Comparison of ENCODE assay signal across 1 cellular context in the genomic region with DNA sequence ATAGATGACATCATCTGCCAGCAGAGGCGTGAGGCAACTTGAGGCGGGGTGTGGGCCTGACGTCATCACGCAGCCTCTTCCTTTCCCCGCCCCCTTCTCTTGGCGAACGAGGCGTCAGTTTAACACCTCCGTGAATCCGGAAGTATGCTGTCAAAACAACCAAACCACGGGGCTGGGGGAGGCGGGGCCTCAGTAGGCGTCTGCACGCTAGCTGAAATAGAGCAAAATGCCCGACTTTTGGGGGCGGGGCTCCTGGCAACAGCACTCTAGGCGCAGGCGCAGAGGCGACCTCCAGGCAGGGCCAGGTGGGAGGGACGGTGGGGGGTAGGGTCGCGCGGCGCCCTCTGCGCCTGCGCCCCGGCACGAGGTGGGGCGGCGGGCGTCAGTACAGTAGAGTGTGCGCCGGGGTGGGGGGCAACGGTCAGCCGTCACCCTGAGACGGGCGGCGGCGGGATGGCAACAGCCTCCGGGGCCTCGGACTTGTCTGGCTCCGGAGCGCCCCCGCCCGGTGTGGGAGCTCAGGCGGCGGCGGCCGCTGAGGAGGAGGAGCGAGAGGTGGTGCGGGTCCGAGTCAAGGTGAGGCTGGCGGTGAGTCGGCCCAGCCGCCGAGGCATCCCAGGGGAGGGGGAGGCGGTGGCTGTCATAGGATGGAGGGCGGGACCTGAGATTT.
A peak's percentile ranks its signal among the peaks of the same experiment; 100 is the strongest.
TF ChIP-seq lines count a peak whose summit lies in the region.

A gene with protein sequence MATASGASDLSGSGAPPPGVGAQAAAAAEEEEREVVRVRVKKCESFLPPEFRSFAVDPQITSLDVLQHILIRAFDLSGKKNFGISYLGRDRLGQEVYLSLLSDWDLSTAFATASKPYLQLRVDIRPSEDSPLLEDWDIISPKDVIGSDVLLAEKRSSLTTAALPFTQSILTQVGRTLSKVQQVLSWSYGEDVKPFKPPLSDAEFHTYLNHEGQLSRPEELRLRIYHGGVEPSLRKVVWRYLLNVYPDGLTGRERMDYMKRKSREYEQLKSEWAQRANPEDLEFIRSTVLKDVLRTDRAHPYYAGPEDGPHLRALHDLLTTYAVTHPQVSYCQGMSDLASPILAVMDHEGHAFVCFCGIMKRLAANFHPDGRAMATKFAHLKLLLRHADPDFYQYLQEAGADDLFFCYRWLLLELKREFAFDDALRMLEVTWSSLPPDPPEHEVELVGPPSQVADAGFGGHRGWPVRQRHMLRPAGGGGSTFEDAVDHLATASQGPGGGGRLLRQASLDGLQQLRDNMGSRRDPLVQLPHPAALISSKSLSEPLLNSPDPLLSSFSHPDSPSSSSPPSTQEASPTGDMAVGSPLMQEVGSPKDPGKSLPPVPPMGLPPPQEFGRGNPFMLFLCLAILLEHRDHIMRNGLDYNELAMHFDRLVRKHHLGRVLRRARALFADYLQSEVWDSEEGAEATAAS (plus strand): TSS at position 370 of the 670 bp plus-strand sequence. CDS start 84 bp downstream, at position 454.

TF ChIP-seq in K562, 482 proteins besides CTCF, POLR2A, EP300 and RAD21 (continued from another document and continues in another):
- TF ChIP-seq, protein P1, sequence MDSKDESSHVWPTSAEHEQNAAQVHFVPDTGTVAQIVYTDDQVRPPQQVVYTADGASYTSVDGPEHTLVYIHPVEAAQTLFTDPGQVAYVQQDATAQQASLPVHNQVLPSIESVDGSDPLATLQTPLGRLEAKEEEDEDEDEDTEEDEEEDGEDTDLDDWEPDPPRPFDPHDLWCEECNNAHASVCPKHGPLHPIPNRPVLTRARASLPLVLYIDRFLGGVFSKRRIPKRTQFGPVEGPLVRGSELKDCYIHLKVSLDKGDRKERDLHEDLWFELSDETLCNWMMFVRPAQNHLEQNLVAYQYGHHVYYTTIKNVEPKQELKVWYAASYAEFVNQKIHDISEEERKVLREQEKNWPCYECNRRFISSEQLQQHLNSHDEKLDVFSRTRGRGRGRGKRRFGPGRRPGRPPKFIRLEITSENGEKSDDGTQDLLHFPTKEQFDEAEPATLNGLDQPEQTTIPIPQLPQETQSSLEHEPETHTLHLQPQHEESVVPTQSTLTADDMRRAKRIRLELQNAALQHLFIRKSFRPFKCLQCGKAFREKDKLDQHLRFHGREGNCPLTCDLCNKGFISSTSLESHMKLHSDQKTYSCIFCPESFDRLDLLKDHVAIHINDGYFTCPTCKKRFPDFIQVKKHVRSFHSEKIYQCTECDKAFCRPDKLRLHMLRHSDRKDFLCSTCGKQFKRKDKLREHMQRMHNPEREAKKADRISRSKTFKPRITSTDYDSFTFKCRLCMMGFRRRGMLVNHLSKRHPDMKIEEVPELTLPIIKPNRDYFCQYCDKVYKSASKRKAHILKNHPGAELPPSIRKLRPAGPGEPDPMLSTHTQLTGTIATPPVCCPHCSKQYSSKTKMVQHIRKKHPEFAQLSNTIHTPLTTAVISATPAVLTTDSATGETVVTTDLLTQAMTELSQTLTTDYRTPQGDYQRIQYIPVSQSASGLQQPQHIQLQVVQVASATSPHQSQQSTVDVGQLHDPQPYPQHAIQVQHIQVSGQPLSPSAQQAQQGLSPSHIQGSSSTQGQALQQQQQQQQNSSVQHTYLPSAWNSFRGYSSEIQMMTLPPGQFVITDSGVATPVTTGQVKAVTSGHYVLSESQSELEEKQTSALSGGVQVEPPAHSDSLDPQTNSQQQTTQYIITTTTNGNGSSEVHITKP (IDR thresholded peaks at IDR 0.05; ENCODE audit: partially characterized antibody), result peak; percentile 25
- TF ChIP-seq, protein P2, sequence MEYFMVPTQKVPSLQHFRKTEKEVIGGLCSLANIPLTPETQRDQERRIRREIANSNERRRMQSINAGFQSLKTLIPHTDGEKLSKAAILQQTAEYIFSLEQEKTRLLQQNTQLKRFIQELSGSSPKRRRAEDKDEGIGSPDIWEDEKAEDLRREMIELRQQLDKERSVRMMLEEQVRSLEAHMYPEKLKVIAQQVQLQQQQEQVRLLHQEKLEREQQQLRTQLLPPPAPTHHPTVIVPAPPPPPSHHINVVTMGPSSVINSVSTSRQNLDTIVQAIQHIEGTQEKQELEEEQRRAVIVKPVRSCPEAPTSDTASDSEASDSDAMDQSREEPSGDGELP (CRISPR knock-in tag; IDR thresholded peaks at IDR 0.05; ENCODE audit: borderline replicate concordance), result peak; percentile 65; the same call in 1 of the 2 replicates
- TF ChIP-seq RNF2 (IDR thresholded peaks at IDR 0.05), result peak; percentile 23; the same call in 1 of the 2 replicates
- peak; percentile 87 for TF ChIP-seq FOXK2 (conservative IDR thresholded peaks at IDR 0.05 in 1 of 2, IDR thresholded peaks at IDR 0.05 in 1 of 2; ENCODE audit: low read depth in 2 of 2)
- TF ChIP-seq JUND (IDR thresholded peaks at IDR 0.05; ENCODE audit: borderline replicate concordance, low read depth, low read length), result peak; percentile 96
- peak; percentile 97; the same call in 2 of the 3 replicates for TF ChIP-seq JUND (tag; IDR thresholded peaks at IDR 0.05; ENCODE audit: borderline replicate concordance, low read depth, low read length)
- TF ChIP-seq POLR2G (IDR thresholded peaks at IDR 0.05; ENCODE audit: low read depth, low read length), result peak; percentile 81
- TF ChIP-seq TRIM28 (IDR thresholded peaks at IDR 0.05), result no peak
- peak; percentile 65 for TF ChIP-seq CTBP1 (IDR thresholded peaks at IDR 0.05; ENCODE audit: borderline replicate concordance)
- no peak for TF ChIP-seq RBBP5 (IDR thresholded peaks at IDR 0.05; ENCODE audit: borderline replicate concordance, insufficient read depth, low read length, poor library complexity, severe bottlenecking)
- peak; percentile 56 for TF ChIP-seq SMAD4 (CRISPR knock-in tag; conservative IDR thresholded peaks at IDR 0.05)
- TF ChIP-seq ATF1 (CRISPR knock-in tag; IDR thresholded peaks at IDR 0.05), result peak; percentile 63
- TF ChIP-seq ATF1 (tag; IDR thresholded peaks at IDR 0.05), result peak; percentile 99
- peak; percentile 59; the same call in 1 of the 2 replicates for TF ChIP-seq KLF13 (tag; IDR thresholded peaks at IDR 0.05; ENCODE audit: borderline replicate concordance, low read depth)
- peak; percentile 56; the same call in 1 of the 2 replicates for TF ChIP-seq ETV5 (CRISPR knock-in tag; IDR thresholded peaks at IDR 0.05; ENCODE audit: low read depth)
- TF ChIP-seq NCOA1 (IDR thresholded peaks at IDR 0.05; ENCODE audit: low read depth), result peak; percentile 91
- no peak for TF ChIP-seq ZNF140 (CRISPR knock-in tag; IDR thresholded peaks at IDR 0.05)
- no peak for TF ChIP-seq PHF20 (IDR thresholded peaks at IDR 0.05; ENCODE audit: partially characterized antibody)
- peak; percentile 68 for TF ChIP-seq BCOR (IDR thresholded peaks at IDR 0.05)
- TF ChIP-seq RB1 (IDR thresholded peaks at IDR 0.05; ENCODE audit: low read depth), result peak; percentile 77
- TF ChIP-seq PHF8 (IDR thresholded peaks at IDR 0.05; ENCODE audit: borderline replicate concordance, low read length), result peak; percentile 55; the same call in 1 of the 2 replicates
- TF ChIP-seq JUNB (CRISPR knock-in tag; conservative IDR thresholded peaks at IDR 0.05), result peak; percentile 98
- no peak for TF ChIP-seq E2F3 (CRISPR knock-in tag; IDR thresholded peaks at IDR 0.05)
- TF ChIP-seq CREM (IDR thresholded peaks at IDR 0.05; ENCODE audit: low read depth), result peak; percentile 97
- TF ChIP-seq, protein P3, sequence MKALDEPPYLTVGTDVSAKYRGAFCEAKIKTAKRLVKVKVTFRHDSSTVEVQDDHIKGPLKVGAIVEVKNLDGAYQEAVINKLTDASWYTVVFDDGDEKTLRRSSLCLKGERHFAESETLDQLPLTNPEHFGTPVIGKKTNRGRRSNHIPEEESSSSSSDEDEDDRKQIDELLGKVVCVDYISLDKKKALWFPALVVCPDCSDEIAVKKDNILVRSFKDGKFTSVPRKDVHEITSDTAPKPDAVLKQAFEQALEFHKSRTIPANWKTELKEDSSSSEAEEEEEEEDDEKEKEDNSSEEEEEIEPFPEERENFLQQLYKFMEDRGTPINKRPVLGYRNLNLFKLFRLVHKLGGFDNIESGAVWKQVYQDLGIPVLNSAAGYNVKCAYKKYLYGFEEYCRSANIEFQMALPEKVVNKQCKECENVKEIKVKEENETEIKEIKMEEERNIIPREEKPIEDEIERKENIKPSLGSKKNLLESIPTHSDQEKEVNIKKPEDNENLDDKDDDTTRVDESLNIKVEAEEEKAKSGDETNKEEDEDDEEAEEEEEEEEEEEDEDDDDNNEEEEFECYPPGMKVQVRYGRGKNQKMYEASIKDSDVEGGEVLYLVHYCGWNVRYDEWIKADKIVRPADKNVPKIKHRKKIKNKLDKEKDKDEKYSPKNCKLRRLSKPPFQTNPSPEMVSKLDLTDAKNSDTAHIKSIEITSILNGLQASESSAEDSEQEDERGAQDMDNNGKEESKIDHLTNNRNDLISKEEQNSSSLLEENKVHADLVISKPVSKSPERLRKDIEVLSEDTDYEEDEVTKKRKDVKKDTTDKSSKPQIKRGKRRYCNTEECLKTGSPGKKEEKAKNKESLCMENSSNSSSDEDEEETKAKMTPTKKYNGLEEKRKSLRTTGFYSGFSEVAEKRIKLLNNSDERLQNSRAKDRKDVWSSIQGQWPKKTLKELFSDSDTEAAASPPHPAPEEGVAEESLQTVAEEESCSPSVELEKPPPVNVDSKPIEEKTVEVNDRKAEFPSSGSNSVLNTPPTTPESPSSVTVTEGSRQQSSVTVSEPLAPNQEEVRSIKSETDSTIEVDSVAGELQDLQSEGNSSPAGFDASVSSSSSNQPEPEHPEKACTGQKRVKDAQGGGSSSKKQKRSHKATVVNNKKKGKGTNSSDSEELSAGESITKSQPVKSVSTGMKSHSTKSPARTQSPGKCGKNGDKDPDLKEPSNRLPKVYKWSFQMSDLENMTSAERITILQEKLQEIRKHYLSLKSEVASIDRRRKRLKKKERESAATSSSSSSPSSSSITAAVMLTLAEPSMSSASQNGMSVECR (CRISPR knock-in tag; IDR thresholded peaks at IDR 0.05), result peak; percentile 60; the same call in 1 of the 2 replicates
- TF ChIP-seq, protein P4, sequence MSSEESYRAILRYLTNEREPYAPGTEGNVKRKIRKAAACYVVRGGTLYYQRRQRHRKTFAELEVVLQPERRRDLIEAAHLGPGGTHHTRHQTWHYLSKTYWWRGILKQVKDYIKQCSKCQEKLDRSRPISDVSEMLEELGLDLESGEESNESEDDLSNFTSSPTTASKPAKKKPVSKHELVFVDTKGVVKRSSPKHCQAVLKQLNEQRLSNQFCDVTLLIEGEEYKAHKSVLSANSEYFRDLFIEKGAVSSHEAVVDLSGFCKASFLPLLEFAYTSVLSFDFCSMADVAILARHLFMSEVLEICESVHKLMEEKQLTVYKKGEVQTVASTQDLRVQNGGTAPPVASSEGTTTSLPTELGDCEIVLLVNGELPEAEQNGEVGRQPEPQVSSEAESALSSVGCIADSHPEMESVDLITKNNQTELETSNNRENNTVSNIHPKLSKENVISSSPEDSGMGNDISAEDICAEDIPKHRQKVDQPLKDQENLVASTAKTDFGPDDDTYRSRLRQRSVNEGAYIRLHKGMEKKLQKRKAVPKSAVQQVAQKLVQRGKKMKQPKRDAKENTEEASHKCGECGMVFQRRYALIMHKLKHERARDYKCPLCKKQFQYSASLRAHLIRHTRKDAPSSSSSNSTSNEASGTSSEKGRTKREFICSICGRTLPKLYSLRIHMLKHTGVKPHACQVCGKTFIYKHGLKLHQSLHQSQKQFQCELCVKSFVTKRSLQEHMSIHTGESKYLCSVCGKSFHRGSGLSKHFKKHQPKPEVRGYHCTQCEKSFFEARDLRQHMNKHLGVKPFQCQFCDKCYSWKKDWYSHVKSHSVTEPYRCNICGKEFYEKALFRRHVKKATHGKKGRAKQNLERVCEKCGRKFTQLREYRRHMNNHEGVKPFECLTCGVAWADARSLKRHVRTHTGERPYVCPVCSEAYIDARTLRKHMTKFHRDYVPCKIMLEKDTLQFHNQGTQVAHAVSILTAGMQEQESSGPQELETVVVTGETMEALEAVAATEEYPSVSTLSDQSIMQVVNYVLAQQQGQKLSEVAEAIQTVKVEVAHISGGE (CRISPR knock-in tag; IDR thresholded peaks at IDR 0.05), result 0 out of 6 replicates have a peak, but pooled peaks of 1 of the 3 experiments have one; percentile 44
- TF ChIP-seq, protein P5, sequence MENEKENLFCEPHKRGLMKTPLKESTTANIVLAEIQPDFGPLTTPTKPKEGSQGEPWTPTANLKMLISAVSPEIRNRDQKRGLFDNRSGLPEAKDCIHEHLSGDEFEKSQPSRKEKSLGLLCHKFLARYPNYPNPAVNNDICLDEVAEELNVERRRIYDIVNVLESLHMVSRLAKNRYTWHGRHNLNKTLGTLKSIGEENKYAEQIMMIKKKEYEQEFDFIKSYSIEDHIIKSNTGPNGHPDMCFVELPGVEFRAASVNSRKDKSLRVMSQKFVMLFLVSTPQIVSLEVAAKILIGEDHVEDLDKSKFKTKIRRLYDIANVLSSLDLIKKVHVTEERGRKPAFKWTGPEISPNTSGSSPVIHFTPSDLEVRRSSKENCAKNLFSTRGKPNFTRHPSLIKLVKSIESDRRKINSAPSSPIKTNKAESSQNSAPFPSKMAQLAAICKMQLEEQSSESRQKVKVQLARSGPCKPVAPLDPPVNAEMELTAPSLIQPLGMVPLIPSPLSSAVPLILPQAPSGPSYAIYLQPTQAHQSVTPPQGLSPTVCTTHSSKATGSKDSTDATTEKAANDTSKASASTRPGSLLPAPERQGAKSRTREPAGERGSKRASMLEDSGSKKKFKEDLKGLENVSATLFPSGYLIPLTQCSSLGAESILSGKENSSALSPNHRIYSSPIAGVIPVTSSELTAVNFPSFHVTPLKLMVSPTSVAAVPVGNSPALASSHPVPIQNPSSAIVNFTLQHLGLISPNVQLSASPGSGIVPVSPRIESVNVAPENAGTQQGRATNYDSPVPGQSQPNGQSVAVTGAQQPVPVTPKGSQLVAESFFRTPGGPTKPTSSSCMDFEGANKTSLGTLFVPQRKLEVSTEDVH (IDR thresholded peaks at IDR 0.05; ENCODE audit: low read depth, partially characterized antibody), result peak; percentile 37
- peak; percentile 97 for TF ChIP-seq CREB1 (IDR thresholded peaks at IDR 0.05)
- TF ChIP-seq CREB1 (CRISPR knock-in tag; IDR thresholded peaks at IDR 0.05), result peak; percentile 92
- TF ChIP-seq ZFP36 (IDR thresholded peaks at IDR 0.05; ENCODE audit: low read depth, low read length, partially characterized antibody), result no peak
- TF ChIP-seq EGR1 (conservative IDR thresholded peaks at IDR 0.05), result peak; percentile 53
- TF ChIP-seq ZBTB8A (IDR thresholded peaks at IDR 0.05; ENCODE audit: partially characterized antibody), result no peak
- no peak for TF ChIP-seq PPARD (CRISPR knock-in tag; IDR thresholded peaks at IDR 0.05)
- TF ChIP-seq NRF1 (conservative IDR thresholded peaks at IDR 0.05 in 1 of 2, IDR thresholded peaks at IDR 0.05 in 1 of 2), result peak; percentile 97
- TF ChIP-seq, protein P6, sequence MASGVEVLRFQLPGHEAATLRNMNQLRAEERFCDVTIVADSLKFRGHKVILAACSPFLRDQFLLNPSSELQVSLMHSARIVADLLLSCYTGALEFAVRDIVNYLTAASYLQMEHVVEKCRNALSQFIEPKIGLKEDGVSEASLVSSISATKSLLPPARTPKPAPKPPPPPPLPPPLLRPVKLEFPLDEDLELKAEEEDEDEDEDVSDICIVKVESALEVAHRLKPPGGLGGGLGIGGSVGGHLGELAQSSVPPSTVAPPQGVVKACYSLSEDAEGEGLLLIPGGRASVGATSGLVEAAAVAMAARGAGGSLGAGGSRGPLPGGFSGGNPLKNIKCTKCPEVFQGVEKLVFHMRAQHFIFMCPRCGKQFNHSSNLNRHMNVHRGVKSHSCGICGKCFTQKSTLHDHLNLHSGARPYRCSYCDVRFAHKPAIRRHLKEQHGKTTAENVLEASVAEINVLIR (CRISPR knock-in tag; IDR thresholded peaks at IDR 0.05), result peak; percentile 61; the same call in 1 of the 2 replicates
- peak; percentile 91 for TF ChIP-seq JUN (IDR thresholded peaks at IDR 0.05; ENCODE audit: borderline replicate concordance, low read depth, low read length)
- TF ChIP-seq JUN (CRISPR knock-in tag; IDR thresholded peaks at IDR 0.05; ENCODE audit: borderline replicate concordance), result no peak
- 0 out of 2 replicates have a peak, but pooled peaks have one; percentile 74 for TF ChIP-seq ZEB2 (IDR thresholded peaks at IDR 0.05)
- TF ChIP-seq POLR2B (IDR thresholded peaks at IDR 0.05; ENCODE audit: low read depth, partially characterized antibody), result peak; percentile 50
- peak; percentile 79 for TF ChIP-seq RFX1 (IDR thresholded peaks at IDR 0.05)
- TF ChIP-seq MAZ (CRISPR knock-in tag; conservative IDR thresholded peaks at IDR 0.05 in 1 of 2, IDR thresholded peaks at IDR 0.05 in 1 of 2), result peak; percentile 36 to 76; a peak in 2 of 4 replicates
